ENCODE assay signal across 1 cellular context in genomic region chr22:30253205-30253852, GRCh38.
TF ChIP-seq lines count a peak whose summit lies in the region.

No MANE protein-coding gene starts in this region.

TF ChIP-seq in GM23338, 12 proteins besides CTCF, POLR2A, EP300 and RAD21 (continued from another document):
- TF ChIP-seq, protein P1, sequence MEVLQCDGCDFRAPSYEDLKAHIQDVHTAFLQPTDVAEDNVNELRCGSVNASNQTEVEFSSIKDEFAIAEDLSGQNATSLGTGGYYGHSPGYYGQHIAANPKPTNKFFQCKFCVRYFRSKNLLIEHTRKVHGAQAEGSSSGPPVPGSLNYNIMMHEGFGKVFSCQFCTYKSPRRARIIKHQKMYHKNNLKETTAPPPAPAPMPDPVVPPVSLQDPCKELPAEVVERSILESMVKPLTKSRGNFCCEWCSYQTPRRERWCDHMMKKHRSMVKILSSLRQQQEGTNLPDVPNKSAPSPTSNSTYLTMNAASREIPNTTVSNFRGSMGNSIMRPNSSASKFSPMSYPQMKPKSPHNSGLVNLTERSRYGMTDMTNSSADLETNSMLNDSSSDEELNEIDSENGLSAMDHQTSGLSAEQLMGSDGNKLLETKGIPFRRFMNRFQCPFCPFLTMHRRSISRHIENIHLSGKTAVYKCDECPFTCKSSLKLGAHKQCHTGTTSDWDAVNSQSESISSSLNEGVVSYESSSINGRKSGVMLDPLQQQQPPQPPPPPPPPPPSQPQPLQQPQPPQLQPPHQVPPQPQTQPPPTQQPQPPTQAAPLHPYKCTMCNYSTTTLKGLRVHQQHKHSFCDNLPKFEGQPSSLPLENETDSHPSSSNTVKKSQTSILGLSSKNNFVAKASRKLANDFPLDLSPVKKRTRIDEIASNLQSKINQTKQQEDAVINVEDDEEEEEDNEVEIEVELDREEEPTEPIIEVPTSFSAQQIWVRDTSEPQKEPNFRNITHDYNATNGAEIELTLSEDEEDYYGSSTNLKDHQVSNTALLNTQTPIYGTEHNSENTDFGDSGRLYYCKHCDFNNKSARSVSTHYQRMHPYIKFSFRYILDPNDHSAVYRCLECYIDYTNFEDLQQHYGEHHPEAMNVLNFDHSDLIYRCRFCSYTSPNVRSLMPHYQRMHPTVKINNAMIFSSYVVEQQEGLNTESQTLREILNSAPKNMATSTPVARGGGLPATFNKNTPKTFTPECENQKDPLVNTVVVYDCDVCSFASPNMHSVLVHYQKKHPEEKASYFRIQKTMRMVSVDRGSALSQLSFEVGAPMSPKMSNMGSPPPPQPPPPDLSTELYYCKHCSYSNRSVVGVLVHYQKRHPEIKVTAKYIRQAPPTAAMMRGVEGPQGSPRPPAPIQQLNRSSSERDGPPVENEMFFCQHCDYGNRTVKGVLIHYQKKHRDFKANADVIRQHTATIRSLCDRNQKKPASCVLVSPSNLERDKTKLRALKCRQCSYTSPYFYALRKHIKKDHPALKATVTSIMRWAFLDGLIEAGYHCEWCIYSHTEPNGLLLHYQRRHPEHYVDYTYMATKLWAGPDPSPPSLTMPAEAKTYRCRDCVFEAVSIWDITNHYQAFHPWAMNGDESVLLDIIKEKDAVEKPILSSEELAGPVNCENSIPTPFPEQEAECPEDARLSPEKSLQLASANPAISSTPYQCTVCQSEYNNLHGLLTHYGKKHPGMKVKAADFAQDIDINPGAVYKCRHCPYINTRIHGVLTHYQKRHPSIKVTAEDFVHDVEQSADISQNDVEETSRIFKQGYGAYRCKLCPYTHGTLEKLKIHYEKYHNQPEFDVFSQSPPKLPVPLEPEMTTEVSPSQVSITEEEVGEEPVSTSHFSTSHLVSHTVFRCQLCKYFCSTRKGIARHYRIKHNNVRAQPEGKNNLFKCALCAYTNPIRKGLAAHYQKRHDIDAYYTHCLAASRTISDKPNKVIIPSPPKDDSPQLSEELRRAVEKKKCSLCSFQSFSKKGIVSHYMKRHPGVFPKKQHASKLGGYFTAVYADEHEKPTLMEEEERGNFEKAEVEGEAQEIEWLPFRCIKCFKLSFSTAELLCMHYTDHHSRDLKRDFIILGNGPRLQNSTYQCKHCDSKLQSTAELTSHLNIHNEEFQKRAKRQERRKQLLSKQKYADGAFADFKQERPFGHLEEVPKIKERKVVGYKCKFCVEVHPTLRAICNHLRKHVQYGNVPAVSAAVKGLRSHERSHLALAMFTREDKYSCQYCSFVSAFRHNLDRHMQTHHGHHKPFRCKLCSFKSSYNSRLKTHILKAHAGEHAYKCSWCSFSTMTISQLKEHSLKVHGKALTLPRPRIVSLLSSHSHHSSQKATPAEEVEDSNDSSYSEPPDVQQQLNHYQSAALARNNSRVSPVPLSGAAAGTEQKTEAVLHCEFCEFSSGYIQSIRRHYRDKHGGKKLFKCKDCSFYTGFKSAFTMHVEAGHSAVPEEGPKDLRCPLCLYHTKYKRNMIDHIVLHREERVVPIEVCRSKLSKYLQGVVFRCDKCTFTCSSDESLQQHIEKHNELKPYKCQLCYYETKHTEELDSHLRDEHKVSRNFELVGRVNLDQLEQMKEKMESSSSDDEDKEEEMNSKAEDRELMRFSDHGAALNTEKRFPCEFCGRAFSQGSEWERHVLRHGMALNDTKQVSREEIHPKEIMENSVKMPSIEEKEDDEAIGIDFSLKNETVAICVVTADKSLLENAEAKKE (CRISPR knock-in tag; IDR thresholded peaks at IDR 0.05) = no peak
- TF ChIP-seq EZH2phosphoT487 (IDR thresholded peaks at IDR 0.05; ENCODE audit: unreplicated experiment) (no peak), EZH2 (IDR thresholded peaks at IDR 0.05; ENCODE audit: low read depth, unreplicated experiment) (no peak), NANOG (IDR thresholded peaks at IDR 0.05; ENCODE audit: borderline replicate concordance) (no peak), STAT1 (IDR thresholded peaks at IDR 0.05; ENCODE audit: unreplicated experiment) (no peak), ZNF331 (CRISPR knock-in tag; IDR thresholded peaks at IDR 0.05; ENCODE audit: low read depth) (no peak), JUNB (IDR thresholded peaks at IDR 0.05; ENCODE audit: unreplicated experiment) (no peak)
